1 cellular context compared by ENCODE assay signal in the genomic region with DNA sequence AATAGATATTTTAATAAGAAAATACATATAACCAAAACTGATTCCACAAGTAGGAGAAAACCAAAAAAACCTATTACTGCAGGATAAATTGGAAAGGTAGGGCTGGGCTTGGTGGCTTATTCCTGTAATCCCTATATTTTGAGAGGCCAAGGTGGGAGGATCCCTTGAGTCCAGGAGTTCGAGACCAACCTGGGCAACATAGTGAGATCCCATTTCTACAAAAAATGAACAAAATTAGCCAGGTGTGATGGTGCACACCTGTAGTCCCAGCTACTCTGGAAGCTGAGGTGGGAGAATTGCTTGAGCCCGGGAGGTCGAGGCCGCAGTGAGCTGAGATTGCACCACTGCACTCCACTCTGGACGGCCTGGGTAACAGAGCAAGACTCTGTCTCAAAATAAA.
TF ChIP-seq lines count a peak whose summit lies in the region.

No MANE protein-coding gene starts in this region.

TF ChIP-seq in HEK293, 187 proteins besides CTCF, POLR2A, EP300 and RAD21 (continued from another document):
- TF ChIP-seq ZNF544 (tag by site-specific recombination; IDR thresholded peaks at IDR 0.05) (no peak), ZNF121 (tag by site-specific recombination; IDR thresholded peaks at IDR 0.05) (0 out of 2 replicates have a peak, but pooled peaks have one; percentile 22), KLF17 (tag by site-specific recombination; IDR thresholded peaks at IDR 0.05) (no peak), EGR2 (tag by site-specific recombination; IDR thresholded peaks at IDR 0.05; ENCODE audit: low read depth) (no peak), ZNF610 (tag by site-specific recombination; IDR thresholded peaks at IDR 0.05; ENCODE audit: borderline replicate concordance) (no peak)
- TF ChIP-seq, protein P1, sequence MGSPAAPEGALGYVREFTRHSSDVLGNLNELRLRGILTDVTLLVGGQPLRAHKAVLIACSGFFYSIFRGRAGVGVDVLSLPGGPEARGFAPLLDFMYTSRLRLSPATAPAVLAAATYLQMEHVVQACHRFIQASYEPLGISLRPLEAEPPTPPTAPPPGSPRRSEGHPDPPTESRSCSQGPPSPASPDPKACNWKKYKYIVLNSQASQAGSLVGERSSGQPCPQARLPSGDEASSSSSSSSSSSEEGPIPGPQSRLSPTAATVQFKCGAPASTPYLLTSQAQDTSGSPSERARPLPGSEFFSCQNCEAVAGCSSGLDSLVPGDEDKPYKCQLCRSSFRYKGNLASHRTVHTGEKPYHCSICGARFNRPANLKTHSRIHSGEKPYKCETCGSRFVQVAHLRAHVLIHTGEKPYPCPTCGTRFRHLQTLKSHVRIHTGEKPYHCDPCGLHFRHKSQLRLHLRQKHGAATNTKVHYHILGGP (tag by site-specific recombination; IDR thresholded peaks at IDR 0.05) = no peak
